In the genomic region with DNA sequence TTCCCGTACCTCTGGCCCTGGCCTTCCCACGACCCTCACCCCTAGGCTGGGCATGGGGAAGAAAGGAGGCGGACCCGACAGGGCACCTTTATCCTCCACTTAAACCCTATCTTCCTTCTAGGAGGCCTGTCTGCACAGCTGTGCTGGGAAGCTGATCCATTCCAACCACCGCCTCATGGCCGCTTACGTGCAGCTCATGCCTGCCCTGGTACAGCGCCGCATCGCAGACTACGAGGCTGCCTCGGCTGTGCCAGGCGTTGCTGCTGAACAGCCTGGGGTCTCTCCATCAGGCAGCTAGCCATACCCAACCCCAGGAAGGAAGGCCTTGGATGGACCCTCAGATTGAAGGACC, we compare ENCODE assay signal across 1 cellular context.
TF ChIP-seq lines count a peak whose summit lies in the region.

No MANE protein-coding gene starts in this region.

TF ChIP-seq in GM23338, 12 proteins besides CTCF, POLR2A, EP300 and RAD21:
- TF ChIP-seq, protein P1, sequence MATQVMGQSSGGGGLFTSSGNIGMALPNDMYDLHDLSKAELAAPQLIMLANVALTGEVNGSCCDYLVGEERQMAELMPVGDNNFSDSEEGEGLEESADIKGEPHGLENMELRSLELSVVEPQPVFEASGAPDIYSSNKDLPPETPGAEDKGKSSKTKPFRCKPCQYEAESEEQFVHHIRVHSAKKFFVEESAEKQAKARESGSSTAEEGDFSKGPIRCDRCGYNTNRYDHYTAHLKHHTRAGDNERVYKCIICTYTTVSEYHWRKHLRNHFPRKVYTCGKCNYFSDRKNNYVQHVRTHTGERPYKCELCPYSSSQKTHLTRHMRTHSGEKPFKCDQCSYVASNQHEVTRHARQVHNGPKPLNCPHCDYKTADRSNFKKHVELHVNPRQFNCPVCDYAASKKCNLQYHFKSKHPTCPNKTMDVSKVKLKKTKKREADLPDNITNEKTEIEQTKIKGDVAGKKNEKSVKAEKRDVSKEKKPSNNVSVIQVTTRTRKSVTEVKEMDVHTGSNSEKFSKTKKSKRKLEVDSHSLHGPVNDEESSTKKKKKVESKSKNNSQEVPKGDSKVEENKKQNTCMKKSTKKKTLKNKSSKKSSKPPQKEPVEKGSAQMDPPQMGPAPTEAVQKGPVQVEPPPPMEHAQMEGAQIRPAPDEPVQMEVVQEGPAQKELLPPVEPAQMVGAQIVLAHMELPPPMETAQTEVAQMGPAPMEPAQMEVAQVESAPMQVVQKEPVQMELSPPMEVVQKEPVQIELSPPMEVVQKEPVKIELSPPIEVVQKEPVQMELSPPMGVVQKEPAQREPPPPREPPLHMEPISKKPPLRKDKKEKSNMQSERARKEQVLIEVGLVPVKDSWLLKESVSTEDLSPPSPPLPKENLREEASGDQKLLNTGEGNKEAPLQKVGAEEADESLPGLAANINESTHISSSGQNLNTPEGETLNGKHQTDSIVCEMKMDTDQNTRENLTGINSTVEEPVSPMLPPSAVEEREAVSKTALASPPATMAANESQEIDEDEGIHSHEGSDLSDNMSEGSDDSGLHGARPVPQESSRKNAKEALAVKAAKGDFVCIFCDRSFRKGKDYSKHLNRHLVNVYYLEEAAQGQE (IDR thresholded peaks at IDR 0.05; ENCODE audit: unreplicated experiment) = no peak
- TF ChIP-seq, protein P2, sequence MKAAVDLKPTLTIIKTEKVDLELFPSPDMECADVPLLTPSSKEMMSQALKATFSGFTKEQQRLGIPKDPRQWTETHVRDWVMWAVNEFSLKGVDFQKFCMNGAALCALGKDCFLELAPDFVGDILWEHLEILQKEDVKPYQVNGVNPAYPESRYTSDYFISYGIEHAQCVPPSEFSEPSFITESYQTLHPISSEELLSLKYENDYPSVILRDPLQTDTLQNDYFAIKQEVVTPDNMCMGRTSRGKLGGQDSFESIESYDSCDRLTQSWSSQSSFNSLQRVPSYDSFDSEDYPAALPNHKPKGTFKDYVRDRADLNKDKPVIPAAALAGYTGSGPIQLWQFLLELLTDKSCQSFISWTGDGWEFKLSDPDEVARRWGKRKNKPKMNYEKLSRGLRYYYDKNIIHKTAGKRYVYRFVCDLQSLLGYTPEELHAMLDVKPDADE (IDR thresholded peaks at IDR 0.05) = no peak
- TF ChIP-seq EZH2phosphoT487 (IDR thresholded peaks at IDR 0.05; ENCODE audit: unreplicated experiment) = no peak
- TF ChIP-seq CREB1 (CRISPR knock-in tag; IDR thresholded peaks at IDR 0.05; ENCODE audit: low read depth) = no peak
- no peak for TF ChIP-seq EZH2 (IDR thresholded peaks at IDR 0.05; ENCODE audit: low read depth, unreplicated experiment)
